In genomic region chr15:70569139-70569717, GRCh38 we compare ENCODE assay signal across 9 cellular contexts.
DNase-seq lines count a peak whose midpoint lies in the region; ATAC-seq, FAIRE-seq and TF ChIP-seq lines count a peak whose summit lies in the region.
"Had no signal": no experiment of that assay in that cellular context is flagged by ENCODE, and none has a peak within 500 bp of the region (broad histone marks: within the 10 kb centered on the region; RNA-seq: fewer than 3 reads in every experiment).

No MANE protein-coding gene starts in this region.

- H3K4me1 ChIP-seq in adipocyte (ENCODE audit: control insufficient read depth, insufficient read depth, low read length) (peaks cover 3% of the 10 kb centered on the region), hepatocyte (ENCODE audit: insufficient read depth) (peaks cover 10% of the 10 kb centered on the region), upper lobe of right lung (no peaks in the 10 kb centered on the region)
- H3K4me1 ChIP-seq: breast epithelium had no signal

- no peak overlapping the region for H3K9ac ChIP-seq in adipocyte (ENCODE audit: low read length)

- H3K4me3 Mint-ChIP-seq in activated T-cell treated with anti-CD3 and anti-CD28 coated beads, Interleukin-2, amount 50 U/mL, for 4 hours, result no peak overlapping the region
- no peak overlapping the region for H3K4me3 Mint-ChIP-seq in naive thymus-derived CD8-positive, alpha-beta T cell

- intact Hi-C loops in upper lobe of right lung (cut with DNase I), result no loop called here

- H3K36me3 ChIP-seq in adipocyte (ENCODE audit: control insufficient read depth, insufficient read depth, low read length, severe bottlenecking), result no peaks in the 10 kb centered on the region
- H3K36me3 ChIP-seq in hepatocyte (replicated peaks; ENCODE audit: insufficient read depth, low read depth), result no peaks in the 10 kb centered on the region
- H3K36me3 ChIP-seq in upper lobe of right lung, result no peaks in the 10 kb centered on the region
- H3K36me3 ChIP-seq: breast epithelium had no signal

- H3K9me3 ChIP-seq in adipocyte (ENCODE audit: control insufficient read depth, low read length) (peaks cover 2% of the 10 kb centered on the region), hepatocyte (ENCODE audit: low read depth) (no peaks in the 10 kb centered on the region), upper lobe of right lung (no peaks in the 10 kb centered on the region)
- H3K9me3 ChIP-seq: breast epithelium had no signal

- no peak overlapping the region for H3K4me2 ChIP-seq in hepatocyte

- no peaks in the 10 kb centered on the region for H4K20me1 ChIP-seq in hepatocyte (ENCODE audit: insufficient read depth, poor library complexity, severe bottlenecking)

- H3K27me3 ChIP-seq in adipocyte (replicated peaks; ENCODE audit: control insufficient read depth, insufficient read depth, low read length), result peaks cover 48% of the 10 kb centered on the region
- H3K27me3 ChIP-seq in hepatocyte, result no peaks in the 10 kb centered on the region
- H3K27me3 ChIP-seq in upper lobe of right lung, result no peaks in the 10 kb centered on the region
- H3K27me3 ChIP-seq: breast epithelium had no signal

- H3K4me3 ChIP-seq in AG10803 (ENCODE audit: low read length), result no peak overlapping the region
- H3K4me3 ChIP-seq in adipocyte (ENCODE audit: low read length), result no peak overlapping the region
- no peak overlapping the region for H3K4me3 ChIP-seq in hepatocyte
- H3K4me3 ChIP-seq in upper lobe of right lung, result no peak overlapping the region
- H3K4me3 ChIP-seq: breast epithelium had no signal

- no peak overlapping the region for H3K27ac Mint-ChIP-seq in naive thymus-derived CD8-positive, alpha-beta T cell

- POLR2A ChIA-PET in naive thymus-derived CD8-positive, alpha-beta T cell (lab: Charles Lee), result no interaction called here

- FAIRE-seq in HTR-8/SVneo (lab: Jason Lieb, UNC), result peak; percentile 40

- H3K79me2 ChIP-seq in hepatocyte, result no peaks in the 10 kb centered on the region

- H3K27ac ChIP-seq in hepatocyte, result peak overlapping the region; percentile 74
- no peak overlapping the region for H3K27ac ChIP-seq in upper lobe of right lung
- H3K27ac ChIP-seq: breast epithelium had no signal

- no peak overlapping the region for H2AFZ ChIP-seq in hepatocyte

- TF ChIP-seq CTCF in AG10803 (conservative IDR thresholded peaks at IDR 0.05; ENCODE audit: low read length), result peak; percentile 65
- TF ChIP-seq CTCF in hepatocyte (IDR thresholded peaks at IDR 0.05; ENCODE audit: poor library complexity), result peak; percentile 50
- peak; percentile 47 for TF ChIP-seq CTCF in upper lobe of right lung (IDR thresholded peaks at IDR 0.05)

- 58% methylated on average over 3 of the region's 3 CpGs for WGBS in hepatocyte (ENCODE audit: low lambda C conversion rate, missing lambda C conversion rate)

- H3K36me3 Mint-ChIP-seq in activated T-cell treated with anti-CD3 and anti-CD28 coated beads, Interleukin-2, amount 50 U/mL, for 4 hours (ENCODE audit: insufficient read depth), result no peaks in the 10 kb centered on the region
- H3K36me3 Mint-ChIP-seq in naive thymus-derived CD8-positive, alpha-beta T cell, result peaks cover 0 to 3% (median 2%) of the 10 kb centered on the region in 3 donors

- DNase-seq in AG10803 (ENCODE audit: low read depth) (peak; percentile 79), HTR-8/SVneo (ENCODE audit: insufficient read length, low spot score) (peak; percentile 87), adipocyte (ENCODE audit: low read depth) (peak; percentile 87), hepatocyte (ENCODE audit: low spot score) (peak; percentile 69), upper lobe of right lung (no peak), T-helper 9 cell (no peak)
- no peak for DNase-seq in activated T-cell treated with anti-CD3 and anti-CD28 coated beads, Interleukin-2, amount 50 U/mL, for 4 hours
- no peak for DNase-seq in naive thymus-derived CD8-positive, alpha-beta T cell

- no peaks in the 10 kb centered on the region for H3K27me3 Mint-ChIP-seq in activated T-cell treated with anti-CD3 and anti-CD28 coated beads, Interleukin-2, amount 50 U/mL, for 4 hours (ENCODE audit: low read depth)
- H3K27me3 Mint-ChIP-seq in naive thymus-derived CD8-positive, alpha-beta T cell, result no peaks in the 10 kb centered on the region

- no peaks in the 10 kb centered on the region for H3K9me2 ChIP-seq in hepatocyte (replicated peaks; ENCODE audit: insufficient read depth)

- no peaks in the 10 kb centered on the region for H3K9me3 Mint-ChIP-seq in activated T-cell treated with anti-CD3 and anti-CD28 coated beads, Interleukin-2, amount 50 U/mL, for 4 hours
- H3K9me3 Mint-ChIP-seq in naive thymus-derived CD8-positive, alpha-beta T cell, result peaks cover 0 to 5% (median 2%) of the 10 kb centered on the region in 9 donors

- peak; percentile 45 for ATAC-seq in upper lobe of right lung
- ATAC-seq in activated T-cell treated with anti-CD3 and anti-CD28 coated beads, Interleukin-2, amount 50 U/mL, for 4 hours, result no peak
- ATAC-seq in naive thymus-derived CD8-positive, alpha-beta T cell, result no peak

- peaks cover 5% of the 10 kb centered on the region for H3K4me1 Mint-ChIP-seq in activated T-cell treated with anti-CD3 and anti-CD28 coated beads, Interleukin-2, amount 50 U/mL, for 4 hours (ENCODE audit: low read depth)
- peaks cover 2 to 7% (median 5%) of the 10 kb centered on the region in 4 donors for H3K4me1 Mint-ChIP-seq in naive thymus-derived CD8-positive, alpha-beta T cell

Comparison
In these comparisons a context has a peak if more than half of its experiments do, and no peak if none do; other contexts are left out.
1. DNase-seq: peak in AG10803 (single experiment), HTR-8/SVneo (single experiment), adipocyte (single experiment) and hepatocyte (single experiment); none in upper lobe of right lung (single experiment), activated T-cell treated with anti-CD3 and anti-CD28 coated beads, Interleukin-2, amount 50 U/mL, for 4 hours (single experiment), naive thymus-derived CD8-positive, alpha-beta T cell (0 of 10) and T-helper 9 cell (single experiment).
2. Peak in every context shown above with its lines, with median percentiles within 50 percentile points of each other: CTCF ChIP-seq.